ENCODE assay signal across 28 cellular contexts in the genomic region with DNA sequence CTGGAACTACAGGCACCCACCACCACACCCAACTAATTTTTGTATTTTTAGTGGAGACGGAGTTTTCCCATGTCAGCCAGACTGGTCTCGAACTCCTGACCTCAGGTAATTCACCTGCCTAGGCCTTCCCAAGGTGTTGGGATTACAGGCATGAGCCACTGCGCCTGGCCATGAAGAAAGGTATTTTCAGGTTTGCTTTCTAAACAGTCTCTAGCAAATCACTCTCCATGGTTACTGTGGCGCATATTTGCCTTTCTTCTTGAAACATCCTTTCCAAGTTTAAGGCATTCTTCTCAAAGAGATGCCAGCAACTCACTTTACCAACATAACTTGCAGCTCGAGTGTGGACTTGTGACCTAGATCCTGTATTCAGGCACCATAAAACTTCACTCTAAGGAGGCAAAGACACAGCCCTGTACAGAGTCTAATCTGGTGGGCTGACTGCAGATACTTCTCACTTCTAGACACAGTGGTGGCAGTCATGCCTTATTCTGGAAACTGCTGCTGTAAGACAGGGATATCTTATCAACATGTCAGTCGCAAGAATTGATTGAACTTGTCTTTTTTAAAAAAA.
"Had no signal": no experiment of that assay in that cellular context is flagged by ENCODE, and none has a peak within 500 bp of the region (broad histone marks: within the 10 kb centered on the region; RNA-seq: fewer than 3 reads in every experiment).

No MANE protein-coding gene starts in this region.

- H3K9me3 ChIP-seq: ascending aorta had no signal

- ATAC-seq: activated CD8-positive, alpha-beta memory T cell treated with anti-CD3 and anti-CD28 coated beads, Interleukin-2, amount 10 ng/mL, durations not matched to agents 7 days and 5 days; activated CD8-positive, alpha-beta T cell treated with anti-CD3 and anti-CD28 coated beads, Interleukin-2, amount 10 ng/mL, durations not matched to agents 7 days and 5 days; activated naive CD8-positive, alpha-beta T cell treated with anti-CD3 and anti-CD28 coated beads, Interleukin-2, amount 50 U/mL, for 24 hours had no signal

- H3K4me3 ChIP-seq: ascending aorta, cardiac muscle cell had no signal

- DNase-seq: activated B cell treated with CpG ODN at 0.5 μM for 24 hours; activated CD4-positive, alpha-beta memory T cell treated with anti-CD3 and anti-CD28 coated beads, Interleukin-2, amount 10 ng/mL, durations not matched to agents 7 days and 5 days; activated CD4-positive, alpha-beta T cell treated with anti-CD3 and anti-CD28 coated beads for 4 hours; activated CD4-positive, alpha-beta T cell treated with anti-CD3 and anti-CD28 coated beads, Interleukin-2, amount 10 ng/mL, durations not matched to agents 7 days and 5 days; activated CD4-positive, alpha-beta T cell treated with anti-CD3 and anti-CD28 coated beads, Interleukin-2, amount 50 U/mL, for 48 hours; activated CD4-positive, CD25-positive, alpha-beta regulatory T cell treated with anti-CD3 and anti-CD28 coated beads, Interleukin-2, amount 50 U/mL, for 72 hours; activated CD8-positive, alpha-beta memory T cell treated with anti-CD3 and anti-CD28 coated beads for 24 hours; activated CD8-positive, alpha-beta memory T cell treated with anti-CD3 and anti-CD28 coated beads, Interleukin-2, amount 10 ng/mL, durations not matched to agents 7 days and 5 days; activated CD8-positive, alpha-beta memory T cell treated with anti-CD3 and anti-CD28 coated beads, Interleukin-2, amount 50 U/mL, for 48 hours; activated CD8-positive, alpha-beta T cell treated with anti-CD3 and anti-CD28 coated beads, Interleukin-2, amount 10 ng/mL, durations not matched to agents 7 days and 5 days; activated effector memory CD4-positive, alpha-beta T cell treated with Interleukin-2 at 50 U/mL for 16 hours; activated gamma-delta T cell; activated naive CD4-positive, alpha-beta T cell treated with anti-CD3 and anti-CD28 coated beads, Interleukin-2, amount 10 ng/mL, durations not matched to agents 7 days and 5 days; activated naive CD4-positive, alpha-beta T cell treated with Interleukin-2 at 50 U/mL for 16 hours; activated naive CD8-positive, alpha-beta T cell treated with anti-CD3 and anti-CD28 coated beads, Interleukin-2, amount 10 ng/mL, durations not matched to agents 7 days and 5 days; activated naive CD8-positive, alpha-beta T cell treated with anti-CD3 and anti-CD28 coated beads, Interleukin-2, amount 50 U/mL, for 24 hours; activated T-cell treated with anti-CD3 and anti-CD28 coated beads, Interleukin-2, amount 50 U/mL, for 24 hours; activated T-cell treated with anti-CD3 and anti-CD28 coated beads, Interleukin-2, amount 50 U/mL, for 48 hours; amygdala; anterior cingulate cortex; caudate nucleus; cerebellar nuclear complex; T-helper 1 cell; T-helper 2 cell; T-helper 9 cell had no signal

- H3K27ac ChIP-seq: ascending aorta, cardiac muscle cell, VCaP had no signal

- H3K36me3 ChIP-seq: ascending aorta, cardiac muscle cell had no signal

- H3K27me3 ChIP-seq: ascending aorta, cardiac muscle cell had no signal

- H3K4me1 ChIP-seq: ascending aorta had no signal
